22 cellular contexts compared by ENCODE assay signal in the genomic region with DNA sequence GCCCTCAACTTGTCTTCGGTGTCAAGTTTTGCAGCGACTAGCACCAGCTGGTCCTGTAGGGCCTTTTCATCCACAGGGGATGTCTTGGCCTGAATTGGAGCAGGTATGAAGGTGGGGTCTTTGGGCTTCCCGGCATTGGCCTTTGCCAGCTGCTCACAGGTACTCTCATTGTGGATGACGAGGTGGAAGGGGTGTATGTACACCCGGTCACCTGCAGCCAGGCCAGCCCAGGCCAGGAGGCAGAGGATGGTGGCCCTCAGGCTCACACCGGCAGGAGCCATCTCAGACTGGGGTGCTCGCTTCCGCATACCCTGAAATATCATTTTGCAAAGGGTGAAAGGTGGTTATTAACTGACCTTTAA. TPM values are rescaled to one million over a fixed set of nuclear protein-coding genes. Genes with fewer than 3 reads are reported as not detected.
"Had no signal": no experiment of that assay in that cellular context is flagged by ENCODE, and none has a peak within 500 bp of the region (broad histone marks: within the 10 kb centered on the region; RNA-seq: fewer than 3 reads in every experiment).

No MANE protein-coding gene starts in this region.

- H3K9me3 ChIP-seq: SJSA1 had no signal

- H3K4me1 ChIP-seq: SJSA1 had no signal

- H3K27me3 ChIP-seq: SJSA1 had no signal

- H3K36me3 ChIP-seq: SJSA1 had no signal

- H3K27ac ChIP-seq: HL-60, KMS-11, SJSA1, SK-N-MC had no signal

- DNase-seq: Kasumi-1, MM.1S, NCI-H1092 treated with DMSO at 0.1 percent for 48 hours, NCI-H1417, NCI-H1436 treated with DMSO at 0.1 percent for 48 hours, NCI-H1694, NCI-H187 treated with DMSO at 0.1 percent for 48 hours, NCI-H2029 treated with DMSO at 0.1 percent for 48 hours, NCI-H2171 treated with DMSO at 0.1 percent for 48 hours, NCI-H345, NCI-H446 treated with DMSO at 0.1 percent for 48 hours, NCI-H510A treated with DMSO at 0.1 percent for 48 hours, NCI-H526, NCI-H82, Right ventricle myocardium superior, RPMI8226, SIG-M5 had no signal

- H3K4me3 ChIP-seq: SJSA1, SK-N-MC had no signal

RNA-seq across cellular contexts. Expression of gene AGT, which starts 3.4 kb away (rescaled TPM):
- total RNA-seq: M059J, SJSA1 had no signal

RNA-seq across cellular contexts. Expression of gene CAPN9, which starts 36.7 kb away (rescaled TPM):
- total RNA-seq: M059J, SJSA1 had no signal
